Comparison of ENCODE assay signal across 23 cellular contexts in the genomic region with DNA sequence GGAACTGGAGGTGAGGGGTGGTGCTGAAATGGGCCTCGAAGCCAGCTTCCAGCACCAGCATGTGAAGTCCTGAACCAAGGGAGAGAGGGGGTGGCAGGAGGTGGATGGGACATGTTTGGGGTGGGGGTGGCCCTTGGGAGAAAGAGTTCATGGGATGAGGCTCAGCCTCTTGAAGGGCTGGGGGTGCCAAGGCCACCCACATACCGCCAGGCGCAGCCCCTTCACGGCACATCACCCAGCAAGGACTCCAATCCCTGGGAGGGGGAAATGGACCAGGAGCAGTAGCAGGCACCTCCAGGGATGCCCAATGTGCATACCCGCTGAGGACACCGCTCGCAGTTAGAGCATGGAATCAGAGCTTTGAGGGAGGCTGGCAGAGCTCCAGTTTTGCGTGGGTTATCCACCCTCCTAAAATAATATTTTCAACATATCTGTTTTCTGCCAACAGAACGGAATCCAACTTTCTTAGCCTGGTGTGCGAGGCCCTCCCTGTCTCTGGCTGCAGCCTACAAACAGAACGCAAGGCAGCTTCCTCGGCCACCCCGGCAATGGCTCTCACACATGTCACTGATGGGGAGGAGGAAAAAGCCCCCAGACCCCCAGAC.
"Had no signal": no experiment of that assay in that cellular context is flagged by ENCODE, and none has a peak within 500 bp of the region (broad histone marks: within the 10 kb centered on the region; RNA-seq: fewer than 3 reads in every experiment).

No MANE protein-coding gene starts in this region.

- H3K4me3 ChIP-seq: ascending aorta, gastroesophageal sphincter, heart right ventricle, mucosa of descending colon, prostate gland, right atrium auricular region, testis, vagina had no signal

- H3K36me3 ChIP-seq: ascending aorta, brain microvascular endothelial cell, gastroesophageal sphincter, heart right ventricle, prostate gland, right atrium auricular region, vagina, WERI-Rb-1 had no signal

- H3K27me3 ChIP-seq: ascending aorta, brain microvascular endothelial cell, right atrium auricular region, testis, vagina had no signal

- H3K9me3 ChIP-seq: ascending aorta, mucosa of descending colon, prostate gland, right atrium auricular region, testis, vagina had no signal

- DNase-seq: activated CD4-positive, alpha-beta T cell treated with anti-CD3 and anti-CD28 coated beads, Interleukin-2, amount 10 ng/mL, durations not matched to agents 7 days and 5 days; activated CD4-positive, CD25-positive, alpha-beta regulatory T cell treated with anti-CD3 and anti-CD28 coated beads, Interleukin-2, amount 50 U/mL, for 72 hours; activated CD8-positive, alpha-beta memory T cell treated with anti-CD3 and anti-CD28 coated beads, Interleukin-2, amount 10 ng/mL, durations not matched to agents 7 days and 5 days; activated CD8-positive, alpha-beta T cell treated with anti-CD3 and anti-CD28 coated beads for 36 hours; brain microvascular endothelial cell; central memory CD4-positive, alpha-beta T cell; heart right ventricle; left ventricle myocardium superior; mesenchymal stem cell; mucosa of descending colon; stimulated activated CD4-positive, alpha-beta T cell treated with anti-CD3 and anti-CD28 coated beads, Interleukin-1b, Interleukin-23, amount 100 ng/mL, for 48 hours; T-helper 1 cell; testis; WERI-Rb-1 had no signal

- ATAC-seq: activated CD8-positive, alpha-beta memory T cell treated with anti-CD3 and anti-CD28 coated beads, Interleukin-2, amount 10 ng/mL, durations not matched to agents 7 days and 5 days; activated CD8-positive, alpha-beta T cell treated with anti-CD3 and anti-CD28 coated beads for 36 hours; activated naive CD4-positive, alpha-beta T cell treated with anti-CD3 and anti-CD28 coated beads, Interleukin-2, amount 50 U/mL, for 72 hours; gastroesophageal sphincter; heart right ventricle; left ventricle myocardium superior; mucosa of descending colon; stimulated activated effector memory CD8-positive, alpha-beta T cell treated with anti-CD3 and anti-CD28 coated beads, Interleukin-12 subunit alpha, Interleukin-12 subunit beta, amount 100 ng/mL, for 72 hours had no signal

- H3K4me1 ChIP-seq: ascending aorta, gastroesophageal sphincter, heart right ventricle, prostate gland, right atrium auricular region, testis, vagina had no signal

- H3K27ac ChIP-seq: ascending aorta, brain microvascular endothelial cell, gastroesophageal sphincter, heart right ventricle, prostate gland, right atrium auricular region, testis, vagina, WERI-Rb-1 had no signal

- FAIRE-seq: colon, TTC549 had no signal
